9 cellular contexts compared by ENCODE assay signal in genomic region chr19:19539738-19540703, GRCh38. TPM values are rescaled to one million over a fixed set of nuclear protein-coding genes. Genes with fewer than 3 reads are reported as not detected.
DNase-seq lines count a peak whose midpoint lies in the region; ATAC-seq and TF ChIP-seq lines count a peak whose summit lies in the region.
"Had no signal": no experiment of that assay in that cellular context is flagged by ENCODE, and none has a peak within 500 bp of the region (broad histone marks: within the 10 kb centered on the region; RNA-seq: fewer than 3 reads in every experiment).

No MANE protein-coding gene starts in this region.

- H3K4me3 ChIP-seq in fibroblast of lung (replicated peaks in 1 of 4; ENCODE audit: control extremely low read depth in 1 of 4, insufficient read depth in 1 of 4, low read depth in 3 of 4, low read length in 4 of 4) (no peak overlapping the region), SJCRH30 (no peak overlapping the region)

- H3K9ac ChIP-seq in fibroblast of lung (ENCODE audit: insufficient read depth, low read length): no peak overlapping the region
- H3K9ac ChIP-seq: parathyroid adenoma had no signal

- H3K9me3 ChIP-seq in fibroblast of lung (ENCODE audit: control insufficient read depth, insufficient read depth, low read depth, low read length): no peaks in the 10 kb centered on the region
- H3K9me3 ChIP-seq in SJCRH30 (replicated peaks): no peaks in the 10 kb centered on the region

- H3K27me3 ChIP-seq in fibroblast of lung (ENCODE audit: control insufficient read depth, insufficient read depth, low read length) (peaks cover 3% of the 10 kb centered on the region), SJCRH30 (no peaks in the 10 kb centered on the region)

- H2AFZ ChIP-seq in fibroblast of lung (ENCODE audit: low read length): no peak overlapping the region

- H3K79me2 ChIP-seq in fibroblast of lung (ENCODE audit: control insufficient read depth, insufficient read depth, low read length): no peaks in the 10 kb centered on the region
- H3K79me2 ChIP-seq: parathyroid adenoma had no signal

- ATAC-seq in GM19324 (IDR thresholded peaks at IDR 0.05; ENCODE audit: low FRiP score, unreplicated experiment): no peak

- H3K27ac ChIP-seq in fibroblast of lung (ENCODE audit: insufficient read depth, low read length) (no peak overlapping the region), SJCRH30 (no peak overlapping the region)
- H3K27ac ChIP-seq: parathyroid adenoma had no signal

- H3K36me3 ChIP-seq in fibroblast of lung (ENCODE audit: control insufficient read depth, insufficient read depth, low read length): no peaks in the 10 kb centered on the region
- no peaks in the 10 kb centered on the region for H3K36me3 ChIP-seq in SJCRH30

- DNase-seq in NCI-H1048 (lab: John Stamatoyannopoulos, UW) (peak; percentile 80), activated T-cell treated with anti-CD3 and anti-CD28 coated beads for 1 hour (ENCODE audit: low read depth) (peak; percentile 44), fibroblast of lung (ENCODE audit: low read depth in 2 of 2) (peak; percentile 61 to 71), retina (peak; percentile 74), SJCRH30 (no peak), NCI-H1694 (lab: John Stamatoyannopoulos, UW) (no peak), SHP77 (lab: John Stamatoyannopoulos, UW) (no peak)

- H3K4me1 ChIP-seq in fibroblast of lung (ENCODE audit: control insufficient read depth, extremely low read depth, insufficient read depth, low read length) (no peaks in the 10 kb centered on the region), SJCRH30 (peaks cover 5% of the 10 kb centered on the region; the same call in 1 of the 2 replicates)

- no peak overlapping the region for H3K4me2 ChIP-seq in fibroblast of lung (ENCODE audit: extremely low read depth, insufficient read depth, low read length)

- TF ChIP-seq CTCF in fibroblast of lung (conservative IDR thresholded peaks at IDR 0.05 in 1 of 2, IDR thresholded peaks at IDR 0.05 in 1 of 2; ENCODE audit: low read depth in 1 of 2, low read length in 2 of 2): no peak

- H4K20me1 ChIP-seq in fibroblast of lung (ENCODE audit: control insufficient read depth, extremely low read depth, insufficient read depth, low read length): no peaks in the 10 kb centered on the region

RNA-seq across cellular contexts. Expression of gene CILP2, which starts 2.0 kb away (rescaled TPM):
- 0.51 and 0.66 TPM in 2 replicates for total RNA-seq in fibroblast of lung
- 0.10 and 0.23 TPM in 2 replicates for polyA plus RNA-seq in fibroblast of lung
- polyA plus RNA-seq in fibroblast of lung (2012): 0.29 and 0.76 TPM in 2 replicates
- polyA minus RNA-seq in fibroblast of lung (ENCODE audit: low replicate concordance): 0.27 and 0.78 TPM in 2 replicates
- 0.94 and 1.1 TPM in 2 replicates for total RNA-seq in SJCRH30 (2014; rRNA removed; shearing (Covaris generic))

RNA-seq across cellular contexts. Expression of gene YJEFN3, which starts 11.3 kb away (rescaled TPM):
- total RNA-seq in fibroblast of lung: 0.50 and 0.51 TPM in 2 replicates
- polyA plus RNA-seq in fibroblast of lung: 0.62 and 0.69 TPM in 2 replicates
- polyA plus RNA-seq in fibroblast of lung (2012): 0.96 and 1.1 TPM in 2 replicates
- 0.56 and 0.59 TPM in 2 replicates for polyA minus RNA-seq in fibroblast of lung (ENCODE audit: low replicate concordance)
- total RNA-seq in SJCRH30 (2014; rRNA removed; shearing (Covaris generic)): 1.0 and 1.9 TPM in 2 replicates

RNA-seq across cellular contexts. Expression of gene NDUFA13, which starts 24.0 kb away (rescaled TPM):
- total RNA-seq in fibroblast of lung: 215 and 221 TPM in 2 replicates
- polyA plus RNA-seq in fibroblast of lung: 306 and 472 TPM in 2 replicates
- polyA plus RNA-seq in fibroblast of lung (2012): 534 and 556 TPM in 2 replicates
- polyA minus RNA-seq in fibroblast of lung (ENCODE audit: low replicate concordance): 197 and 217 TPM in 2 replicates
- total RNA-seq in SJCRH30 (2014; rRNA removed; shearing (Covaris generic)): 158 and 210 TPM in 2 replicates

RNA-seq across cellular contexts. Expression of gene TSSK6, which starts 24.7 kb away (rescaled TPM):
- total RNA-seq in fibroblast of lung: 3.1 and 5.8 TPM in 2 replicates
- polyA plus RNA-seq in fibroblast of lung: 0.32 and 0.47 TPM in 2 replicates
- 0.92 and 0.96 TPM in 2 replicates for polyA plus RNA-seq in fibroblast of lung (2012)
- 0.27 TPM in 1 of 2 replicates, not detected in the other for polyA minus RNA-seq in fibroblast of lung (ENCODE audit: low replicate concordance)
- total RNA-seq in SJCRH30 (2014; rRNA removed; shearing (Covaris generic)): 1.7 and 1.8 TPM in 2 replicates

Comparison
In these comparisons a context has a peak if more than half of its experiments do, and no peak if none do; other contexts are left out.
1. DNase-seq: peak in NCI-H1048 (single experiment), activated T-cell treated with anti-CD3 and anti-CD28 coated beads for 1 hour (single experiment), fibroblast of lung (2 of 2) and retina (single experiment); none in SJCRH30 (0 of 2), NCI-H1694 (single experiment) and SHP77 (0 of 2).